ENCODE assay signal across 16 cellular contexts in genomic region chr12:26809611-26810298, GRCh38. TPM values are rescaled to one million over a fixed set of nuclear protein-coding genes. Genes with fewer than 3 reads are reported as not detected.
DNase-seq lines count a peak whose midpoint lies in the region; ATAC-seq, FAIRE-seq and TF ChIP-seq lines count a peak whose summit lies in the region.
"Had no signal": no experiment of that assay in that cellular context is flagged by ENCODE, and none has a peak within 500 bp of the region (broad histone marks: within the 10 kb centered on the region; RNA-seq: fewer than 3 reads in every experiment).

No MANE protein-coding gene starts in this region.

- intact Hi-C loops in activated CD4-positive, alpha-beta T cell treated with anti-CD3 and anti-CD28 coated beads for 36 hours (cut with DNase I, micrococcal nuclease): loop anchor here in 1 of 2 experiments (2.0 kb wide), 1 partner anchor 61 kb away; no protein-coding TSS in a partner anchor
- intact Hi-C loops in activated CD4-positive, alpha-beta T cell treated with anti-CD3 and anti-CD28 coated beads, Interleukin-2, amount 10 ng/mL, durations not matched to agents 24 days and 14 days (cut with micrococcal nuclease): loop anchor here (2.0 kb wide), 1 partner anchor 61 kb away; no protein-coding TSS in a partner anchor

- H3K4me3 Mint-ChIP-seq in activated CD4-positive, alpha-beta T cell treated with anti-CD3 and anti-CD28 coated beads for 36 hours: no peak overlapping the region
- H3K4me3 Mint-ChIP-seq in activated CD4-positive, alpha-beta T cell treated with anti-CD3 and anti-CD28 coated beads, Interleukin-2, amount 10 ng/mL, durations not matched to agents 24 days and 14 days: no peak overlapping the region

- H3K27me3 ChIP-seq in right atrium auricular region: no peaks in the 10 kb centered on the region

- H3K27ac ChIP-seq in angular gyrus (ENCODE audit: low read depth, low read length) (peak overlapping the region; percentile 38), right atrium auricular region (peak overlapping the region; percentile 4 to 9), substantia nigra (ENCODE audit: low read depth, low read length, poor library complexity, severe bottlenecking) (peak overlapping the region; percentile 50)

- H3K27me3 Mint-ChIP-seq in activated CD4-positive, alpha-beta T cell treated with anti-CD3 and anti-CD28 coated beads for 36 hours: no peaks in the 10 kb centered on the region
- H3K27me3 Mint-ChIP-seq in activated CD4-positive, alpha-beta T cell treated with anti-CD3 and anti-CD28 coated beads, Interleukin-2, amount 10 ng/mL, durations not matched to agents 24 days and 14 days: no peaks in the 10 kb centered on the region
- H3K27me3 Mint-ChIP-seq: CD4-positive, CD25-positive, alpha-beta regulatory T cell; progenitor cell of endocrine pancreas had no signal

- peaks cover 16% of the 10 kb centered on the region for H3K36me3 Mint-ChIP-seq in activated CD4-positive, alpha-beta T cell treated with anti-CD3 and anti-CD28 coated beads for 36 hours (ENCODE audit: low read depth)
- peaks cover 18% of the 10 kb centered on the region for H3K36me3 Mint-ChIP-seq in activated CD4-positive, alpha-beta T cell treated with anti-CD3 and anti-CD28 coated beads, Interleukin-2, amount 10 ng/mL, durations not matched to agents 24 days and 14 days (ENCODE audit: low read depth)

- H3K4me3 ChIP-seq in right atrium auricular region: no peak overlapping the region
- H3K4me3 ChIP-seq: GM12878 had no signal

- ATAC-seq in activated CD4-positive, alpha-beta T cell treated with anti-CD3 and anti-CD28 coated beads for 36 hours: no peak
- ATAC-seq: HCT116 had no signal

- CTCF ChIA-PET in activated CD4-positive, alpha-beta T cell treated with anti-CD3 and anti-CD28 coated beads for 36 hours (lab: Charles Lee): interaction anchor here (1.3 to 2.7 kb wide), 2 partner anchors 23 to 27 kb away, joined by 3 to 11 read pairs; partner anchors contain the start of gene ITPR2

- no peak for DNase-seq in activated CD4-positive, alpha-beta T cell treated with anti-CD3 and anti-CD28 coated beads for 36 hours
- DNase-seq in activated CD4-positive, alpha-beta T cell treated with anti-CD3 and anti-CD28 coated beads, Interleukin-2, amount 10 ng/mL, durations not matched to agents 24 days and 14 days: no peak
- DNase-seq in right atrium auricular region (ENCODE audit: low spot score): no peak
- no peak for DNase-seq in substantia nigra (lab: John Stamatoyannopoulos, UW)
- no peak for DNase-seq in NCI-H2107 (lab: John Stamatoyannopoulos, UW)
- DNase-seq in DMS53 treated with DMSO at 0.1 percent for 48 hours (lab: John Stamatoyannopoulos, UW; ENCODE audit: unreplicated experiment): no peak
- no peak for DNase-seq in frontal cortex (ENCODE audit: low spot score in 2 of 2)
- DNase-seq: activated CD4-positive, CD25-positive, alpha-beta regulatory T cell treated with anti-CD3 and anti-CD28 coated beads, Interleukin-2, amount 50 U/mL, for 72 hours; CD4-positive, CD25-positive, alpha-beta regulatory T cell; NCI-H187; NCI-H524 treated with DMSO at 0.1 percent for 48 hours; T-helper 1 cell had no signal

- H3K4me1 Mint-ChIP-seq in activated CD4-positive, alpha-beta T cell treated with anti-CD3 and anti-CD28 coated beads for 36 hours: peaks cover 35% of the 10 kb centered on the region
- H3K4me1 Mint-ChIP-seq in activated CD4-positive, alpha-beta T cell treated with anti-CD3 and anti-CD28 coated beads, Interleukin-2, amount 10 ng/mL, durations not matched to agents 24 days and 14 days: peaks cover 24% of the 10 kb centered on the region

- H3K9me3 ChIP-seq in right atrium auricular region: no peaks in the 10 kb centered on the region

- H3K4me1 ChIP-seq in right atrium auricular region: peaks cover 0 to 20% of the 10 kb centered on the region in 2 donors

- peak overlapping the region; percentile 27 for H3K27ac Mint-ChIP-seq in activated CD4-positive, alpha-beta T cell treated with anti-CD3 and anti-CD28 coated beads for 36 hours
- no peak overlapping the region for H3K27ac Mint-ChIP-seq in activated CD4-positive, alpha-beta T cell treated with anti-CD3 and anti-CD28 coated beads, Interleukin-2, amount 10 ng/mL, durations not matched to agents 24 days and 14 days
- H3K27ac Mint-ChIP-seq: progenitor cell of endocrine pancreas had no signal

- H3K36me3 ChIP-seq in right atrium auricular region: no peaks in the 10 kb centered on the region

- no peak for FAIRE-seq in frontal cortex (lab: Jason Lieb, UNC)
- FAIRE-seq: GM12878 had no signal

- no peak for TF ChIP-seq CTCF in right atrium auricular region (IDR thresholded peaks at IDR 0.05)

- H3K9me3 Mint-ChIP-seq in activated CD4-positive, alpha-beta T cell treated with anti-CD3 and anti-CD28 coated beads for 36 hours (ENCODE audit: low read depth): no peaks in the 10 kb centered on the region
- no peaks in the 10 kb centered on the region for H3K9me3 Mint-ChIP-seq in activated CD4-positive, alpha-beta T cell treated with anti-CD3 and anti-CD28 coated beads, Interleukin-2, amount 10 ng/mL, durations not matched to agents 24 days and 14 days

- POLR2A ChIA-PET in activated CD4-positive, alpha-beta T cell treated with anti-CD3 and anti-CD28 coated beads for 36 hours (lab: Charles Lee): interaction anchor here (1.2 kb wide), 1 partner anchor 17 kb away, joined by 3 read pairs; no protein-coding TSS in a partner anchor

RNA-seq across cellular contexts. Expression of gene ITPR2, which starts 23.2 kb away (rescaled TPM):
- 10 to 100 TPM; 27.3 to 28.6 TPM for total RNA-seq in activated CD4-positive, alpha-beta T cell treated with anti-CD3 and anti-CD28 coated beads for 36 hours
- total RNA-seq in activated CD4-positive, alpha-beta T cell treated with anti-CD3 and anti-CD28 coated beads, Interleukin-2, amount 10 ng/mL, durations not matched to agents 24 days and 14 days: 46.0 and 46.2 TPM in 2 replicates
- total RNA-seq in right atrium auricular region (10 to 100 TPM; 13.0 to 20.7 TPM), frontal cortex (28.1 TPM)
